ENCODE assay signal across 1 cellular context in genomic region chr1:24186993-24187790, GRCh38.
TF ChIP-seq lines count a peak whose summit lies in the region.

IFNLR1 (minus strand) TSS chr1:24187289; CDS start chr1:24187248, 41 bp downstream.

TF ChIP-seq in HepG2, 621 proteins besides CTCF, POLR2A, EP300 and RAD21 (continued from another document and continues in another):
- TF ChIP-seq ZNF770 (CRISPR knock-in tag; IDR thresholded peaks at IDR 0.05) (no peak), MAFK (conservative IDR thresholded peaks at IDR 0.05 in 1 of 2, IDR thresholded peaks at IDR 0.05 in 1 of 2; ENCODE audit: low read length in 2 of 2) (no peak), TEAD2 (CRISPR knock-in tag; IDR thresholded peaks at IDR 0.05) (no peak), SOX6 (IDR thresholded peaks at IDR 0.05) (no peak), SOX6 (CRISPR knock-in tag; IDR thresholded peaks at IDR 0.05) (no peak), GMEB2 (CRISPR knock-in tag; IDR thresholded peaks at IDR 0.05; ENCODE audit: low read depth) (no peak), ZNF639 (CRISPR knock-in tag; conservative IDR thresholded peaks at IDR 0.05) (no peak), ZNF235 (CRISPR knock-in tag; IDR thresholded peaks at IDR 0.05; ENCODE audit: borderline replicate concordance) (no peak), ZNF335 (CRISPR knock-in tag; IDR thresholded peaks at IDR 0.05) (no peak), ZNF446 (CRISPR knock-in tag; IDR thresholded peaks at IDR 0.05) (peak; percentile 32; the same call in 1 of the 2 replicates), ASH2L (IDR thresholded peaks at IDR 0.05; ENCODE audit: insufficient read length, low read depth, low read length) (peak; percentile 56), ELF3 (CRISPR knock-in tag; IDR thresholded peaks at IDR 0.05) (no peak), SKI (IDR thresholded peaks at IDR 0.05; ENCODE audit: partially characterized antibody) (no peak), ZNF44 (CRISPR knock-in tag; IDR thresholded peaks at IDR 0.05) (no peak), ZFP36L1 (CRISPR knock-in tag; IDR thresholded peaks at IDR 0.05) (no peak), ZMAT3 (CRISPR knock-in tag; conservative IDR thresholded peaks at IDR 0.05) (no peak), ZMYM3 (CRISPR knock-in tag; IDR thresholded peaks at IDR 0.05) (no peak; the same call in 1 of the 2 replicates), SUZ12 (IDR thresholded peaks at IDR 0.05; ENCODE audit: low read depth, low read length) (no peak), ZFAT (CRISPR knock-in tag; conservative IDR thresholded peaks at IDR 0.05) (no peak), FIP1L1 (IDR thresholded peaks at IDR 0.05; ENCODE audit: borderline replicate concordance, insufficient read depth, low read depth, low read length) (no peak), BRCA1 (CRISPR knock-in tag; IDR thresholded peaks at IDR 0.05) (no peak), BATF2 (CRISPR knock-in tag; IDR thresholded peaks at IDR 0.05) (no peak), ZNF773 (CRISPR knock-in tag; IDR thresholded peaks at IDR 0.05; ENCODE audit: borderline replicate concordance) (no peak), LBX2 (CRISPR knock-in tag; IDR thresholded peaks at IDR 0.05; ENCODE audit: borderline replicate concordance) (no peak), SP4 (CRISPR knock-in tag; IDR thresholded peaks at IDR 0.05) (no peak), ZNF800 (CRISPR knock-in tag; IDR thresholded peaks at IDR 0.05) (no peak), CENPBD1 (CRISPR knock-in tag; IDR thresholded peaks at IDR 0.05; ENCODE audit: borderline replicate concordance, low read depth) (no peak), ZEB1 (IDR thresholded peaks at IDR 0.05; ENCODE audit: insufficient replicate concordance, low read depth) (peak; percentile 21), GATA4 (IDR thresholded peaks at IDR 0.05; ENCODE audit: borderline replicate concordance, low read depth) (no peak), NKX3-1 (CRISPR knock-in tag; IDR thresholded peaks at IDR 0.05) (peak; percentile 34; the same call in 1 of the 2 replicates), PAWR (CRISPR knock-in tag; IDR thresholded peaks at IDR 0.05; ENCODE audit: borderline replicate concordance) (no peak), ELF4 (CRISPR knock-in tag; IDR thresholded peaks at IDR 0.05; ENCODE audit: borderline replicate concordance) (no peak), LCORL (IDR thresholded peaks at IDR 0.05) (0 out of 2 replicates have a peak, but pooled peaks have one; percentile 9), LCORL (CRISPR knock-in tag; IDR thresholded peaks at IDR 0.05) (peak; percentile 27; the same call in 1 of the 2 replicates), FOXM1 (CRISPR knock-in tag; IDR thresholded peaks at IDR 0.05) (no peak), GABPB1 (CRISPR knock-in tag; IDR thresholded peaks at IDR 0.05) (peak; percentile 47; the same call in 1 of the 2 replicates), HBP1 (CRISPR knock-in tag; IDR thresholded peaks at IDR 0.05; ENCODE audit: low read depth) (no peak), REST (IDR thresholded peaks at IDR 0.05; ENCODE audit: borderline replicate concordance in 1 of 2, low read depth in 1 of 2, low read length in 2 of 2) (no peak), TEAD3 (CRISPR knock-in tag; optimal IDR thresholded peaks at IDR 0.05; ENCODE audit: borderline replicate concordance) (no peak), HDAC2 (CRISPR knock-in tag; IDR thresholded peaks at IDR 0.05) (peak; percentile 42; the same call in 1 of the 2 replicates), SMYD3 (CRISPR knock-in tag; IDR thresholded peaks at IDR 0.05) (no peak), KDM4B (CRISPR knock-in tag; IDR thresholded peaks at IDR 0.05) (no peak), MTF2 (CRISPR knock-in tag; IDR thresholded peaks at IDR 0.05; ENCODE audit: borderline replicate concordance) (no peak), ZNF746 (CRISPR knock-in tag; IDR thresholded peaks at IDR 0.05) (no peak), ETV5 (CRISPR knock-in tag; IDR thresholded peaks at IDR 0.05; ENCODE audit: borderline replicate concordance) (peak; percentile 8; the same call in 1 of the 2 replicates), ZNF317 (CRISPR knock-in tag; IDR thresholded peaks at IDR 0.05) (no peak; the same call in 1 of the 2 replicates), ZNF780A (CRISPR knock-in tag; IDR thresholded peaks at IDR 0.05) (no peak), BORCS8-MEF2B (CRISPR knock-in tag; IDR thresholded peaks at IDR 0.05) (no peak), ZBTB33 (CRISPR knock-in tag; IDR thresholded peaks at IDR 0.05) (no peak), ZNF790 (CRISPR knock-in tag; IDR thresholded peaks at IDR 0.05; ENCODE audit: borderline replicate concordance) (0 out of 2 replicates have a peak, but pooled peaks have one; percentile 44), ZGPAT (CRISPR knock-in tag; IDR thresholded peaks at IDR 0.05) (no peak; the same call in 1 of the 2 replicates), ZNF839 (CRISPR knock-in tag; IDR thresholded peaks at IDR 0.05; ENCODE audit: borderline replicate concordance) (no peak), HMG20A (CRISPR knock-in tag; IDR thresholded peaks at IDR 0.05; ENCODE audit: borderline replicate concordance) (no peak)
